Comparison of ENCODE assay signal across 15 cellular contexts in genomic region chr13:98275711-98276171, GRCh38.
DNase-seq lines count a peak whose midpoint lies in the region; ATAC-seq and TF ChIP-seq lines count a peak whose summit lies in the region.
"Had no signal": no experiment of that assay in that cellular context is flagged by ENCODE, and none has a peak within 500 bp of the region (broad histone marks: within the 10 kb centered on the region; RNA-seq: fewer than 3 reads in every experiment).

No MANE protein-coding gene starts in this region.

- H3K4me3 ChIP-seq in osteoblast (ENCODE audit: insufficient read depth, low read length), result no peak overlapping the region
- H3K4me3 ChIP-seq: ascending aorta, coronary artery, prostate gland had no signal

- H3K27ac Mint-ChIP-seq in glutamatergic neuron (ENCODE audit: unreplicated experiment) (peak overlapping the region; percentile 83), MCF 10A (ENCODE audit: low read depth, unreplicated experiment) (no peak overlapping the region)
- H3K27ac Mint-ChIP-seq: B cell had no signal

- BruUV-seq in MCF 10A (replicated peaks; lab: Mats Ljungman, UMichigan), result no TSS peak

- DNase-seq in EH (ENCODE audit: low read depth) (peak; percentile 83), NCI-H69 (lab: John Stamatoyannopoulos, UW) (peak; percentile 87), glutamatergic neuron (peak; percentile 76), osteoblast (ENCODE audit: insufficient read length, low spot score, missing footprints) (no peak), MCF 10A (ENCODE audit: unreplicated experiment) (no peak)
- DNase-seq in stimulated activated CD4-positive, alpha-beta T cell treated with anti-CD3 and anti-CD28 coated beads, Interleukin-2, amount 100 ng/mL, for 24 hours, result no peak
- DNase-seq: DMS153; erythroblast; stimulated activated CD4-positive, alpha-beta T cell treated with anti-CD3 and anti-CD28 coated beads, Interleukin-15, amount 100 ng/mL, for 24 hours had no signal

- H3K4me1 Mint-ChIP-seq in glutamatergic neuron (ENCODE audit: low read depth, unreplicated experiment) (peaks cover 66% of the 10 kb centered on the region), MCF 10A (ENCODE audit: insufficient read depth, unreplicated experiment) (no peaks in the 10 kb centered on the region)

- no peak overlapping the region for H2AFZ ChIP-seq in osteoblast (ENCODE audit: low read length)

- POLR2A ChIA-PET in MCF 10A (lab: Yijun Ruan, JAX), result no interaction called here

- no peak overlapping the region for H3K4me2 ChIP-seq in osteoblast (ENCODE audit: insufficient read depth, low read length)

- H3K9me3 Mint-ChIP-seq in glutamatergic neuron (ENCODE audit: unreplicated experiment), result peaks cover 18% of the 10 kb centered on the region
- H3K9me3 Mint-ChIP-seq in MCF 10A (ENCODE audit: unreplicated experiment), result no peaks in the 10 kb centered on the region

- H3K9me3 ChIP-seq in osteoblast (ENCODE audit: low read depth, low read length), result no peaks in the 10 kb centered on the region
- H3K9me3 ChIP-seq: ascending aorta, prostate gland had no signal

- CTCF ChIA-PET in MCF 10A (lab: Yijun Ruan, JAX), result no interaction called here

- no peaks in the 10 kb centered on the region for H3K36me3 ChIP-seq in osteoblast (ENCODE audit: insufficient read depth, low read length)
- H3K36me3 ChIP-seq: ascending aorta, prostate gland had no signal

- intact Hi-C loops in MCF 10A (cut with micrococcal nuclease), result no loop called here

- peaks cover 26% of the 10 kb centered on the region for H4K20me1 ChIP-seq in osteoblast (ENCODE audit: insufficient read depth, low read length)

- H3K4me1 ChIP-seq in osteoblast (ENCODE audit: insufficient read depth, low read length), result peaks cover 24% of the 10 kb centered on the region
- H3K4me1 ChIP-seq: ascending aorta, prostate gland had no signal

- H3K27me3 ChIP-seq in osteoblast (ENCODE audit: insufficient read depth, low read length), result no peaks in the 10 kb centered on the region
- H3K27me3 ChIP-seq: ascending aorta had no signal

- no peak for ATAC-seq in HG03432 (IDR thresholded peaks at IDR 0.05; ENCODE audit: unreplicated experiment)
- ATAC-seq: activated CD4-positive, CD25-positive, alpha-beta regulatory T cell treated with anti-CD3 and anti-CD28 coated beads, Interleukin-2, amount 50 U/mL, for 24 hours had no signal

- H3K27me3 Mint-ChIP-seq in glutamatergic neuron (ENCODE audit: unreplicated experiment), result peaks cover 9% of the 10 kb centered on the region
- no peaks in the 10 kb centered on the region for H3K27me3 Mint-ChIP-seq in MCF 10A (ENCODE audit: insufficient read depth, unreplicated experiment)

- peaks cover 72% of the 10 kb centered on the region for H3K79me2 ChIP-seq in osteoblast (ENCODE audit: insufficient read depth, low read length)

- TF ChIP-seq CTCF in glutamatergic neuron (IDR thresholded peaks at IDR 0.05; ENCODE audit: partially characterized antibody, unreplicated experiment) (no peak), osteoblast (IDR thresholded peaks at IDR 0.05; ENCODE audit: extremely low read depth, low read depth, low read length) (no peak), MCF 10A (IDR thresholded peaks at IDR 0.05; ENCODE audit: unreplicated experiment) (no peak)

- peak overlapping the region; percentile 52 for H3K27ac ChIP-seq in osteoblast (ENCODE audit: low read depth, low read length)
- H3K27ac ChIP-seq: ascending aorta, coronary artery, prostate gland had no signal

- no peaks in the 10 kb centered on the region for H3K36me3 Mint-ChIP-seq in glutamatergic neuron (ENCODE audit: unreplicated experiment)
- peaks cover 6% of the 10 kb centered on the region for H3K36me3 Mint-ChIP-seq in MCF 10A (ENCODE audit: insufficient read depth, unreplicated experiment)

- H3K4me3 Mint-ChIP-seq in glutamatergic neuron (ENCODE audit: unreplicated experiment), result peak overlapping the region; percentile 79
- H3K4me3 Mint-ChIP-seq in MCF 10A (ENCODE audit: unreplicated experiment), result no peak overlapping the region
- H3K4me3 Mint-ChIP-seq: B cell had no signal

Comparison
In these comparisons a context has a peak if more than half of its experiments do, and no peak if none do; other contexts are left out.
1. DNase-seq: peak in EH (single experiment), NCI-H69 (single experiment) and glutamatergic neuron (single experiment); none in osteoblast (single experiment), MCF 10A (single experiment) and stimulated activated CD4-positive, alpha-beta T cell treated with anti-CD3 and anti-CD28 coated beads, Interleukin-2, amount 100 ng/mL, for 24 hours (0 of 2).